Comparison of ENCODE assay signal across 8 cellular contexts in genomic region chr2:24835411-24835810, GRCh38. TPM values are rescaled to one million over a fixed set of nuclear protein-coding genes. Genes with fewer than 3 reads are reported as not detected.
DNase-seq lines count a peak whose midpoint lies in the region; TF ChIP-seq lines count a peak whose summit lies in the region.
"Not testable (repeated sequence)": the region's sequence is repeated elsewhere in the genome, so short reads cannot be mapped to it uniquely, and the experiment has no call there.

No MANE protein-coding gene starts in this region.

- not testable (repeated sequence) for H3K4me1 ChIP-seq in SK-N-SH (ENCODE audit: control insufficient read depth in 1 of 2, insufficient read depth in 2 of 2, low read depth in 1 of 2, low read length in 1 of 2); osteoblast (ENCODE audit: insufficient read depth, low read length)

- DNase-seq in AG20443 (ENCODE audit: low spot score): peak; percentile 58
- DNase-seq in HCEC 1CT: peak; percentile 50
- DNase-seq in MG63: peak; percentile 38
- DNase-seq in SK-N-SH: not testable (repeated sequence)
- DNase-seq in astrocyte of the spinal cord (ENCODE audit: low read depth, low spot score): peak; percentile 33
- DNase-seq in epithelial cell of prostate (ENCODE audit: low read depth, low spot score): peak; percentile 29
- DNase-seq in islet precursor cell: peak; percentile 71
- DNase-seq in osteoblast (ENCODE audit: insufficient read length, low spot score, missing footprints): peak; percentile 98

- H3K27ac ChIP-seq in SK-N-SH (ENCODE audit: low read depth in 2 of 2, low read length in 1 of 2); epithelial cell of prostate: not testable (repeated sequence)
- peak overlapping the region; percentile 23 for H3K27ac ChIP-seq in osteoblast (ENCODE audit: low read depth, low read length)

- not testable (repeated sequence) for TF ChIP-seq CTCF in SK-N-SH (IDR thresholded peaks at IDR 0.05); astrocyte of the spinal cord (IDR thresholded peaks at IDR 0.05; ENCODE audit: low read depth, low read length); osteoblast (IDR thresholded peaks at IDR 0.05; ENCODE audit: extremely low read depth, low read depth, low read length)

- not testable (repeated sequence) for H4K20me1 ChIP-seq in SK-N-SH (ENCODE audit: insufficient read depth); osteoblast (ENCODE audit: insufficient read depth, low read length)

- H3K9me2 ChIP-seq in SK-N-SH: not testable (repeated sequence)

- CTCF ChIA-PET in SK-N-SH (lab: Yijun Ruan, JAX): interaction anchor here (0.5 to 16.7 kb wide), 4 partner anchors 9 to 1092 kb away, joined by 3 to 269 read pairs (median 24); no protein-coding TSS in a partner anchor

- H3K4me3 ChIP-seq in MG63; SK-N-SH (ENCODE audit: low read depth in 2 of 2, low read length in 1 of 2); astrocyte of the spinal cord (ENCODE audit: low read depth, low read length); osteoblast (ENCODE audit: insufficient read depth, low read length): not testable (repeated sequence)

- not testable (repeated sequence) for TF ChIP-seq RAD21 in SK-N-SH (IDR thresholded peaks at IDR 0.05; ENCODE audit: low read length)

- TF ChIP-seq EP300 in SK-N-SH (IDR thresholded peaks at IDR 0.05; ENCODE audit: borderline replicate concordance in 1 of 2, low read depth in 1 of 2, low read length in 1 of 2): not testable (repeated sequence)

- in situ Hi-C loops in astrocyte of the spinal cord (cut with HindIII; ENCODE audit: low sequenced_read_pairs): not testable (repeated sequence)

- H3K4me2 ChIP-seq in SK-N-SH; osteoblast (ENCODE audit: insufficient read depth, low read length): not testable (repeated sequence)

- H3K27me3 ChIP-seq in MG63; SK-N-SH (ENCODE audit: insufficient read depth); osteoblast (ENCODE audit: insufficient read depth, low read length): not testable (repeated sequence)

- H2AFZ ChIP-seq in SK-N-SH (ENCODE audit: low read depth); osteoblast (ENCODE audit: low read length): not testable (repeated sequence)

- not testable (repeated sequence) for H3F3A ChIP-seq in SK-N-SH (replicated peaks; ENCODE audit: insufficient read depth)

- H3K9me3 ChIP-seq in MG63; SK-N-SH; osteoblast (ENCODE audit: low read depth, low read length): not testable (repeated sequence)

- POLR2A ChIA-PET in SK-N-SH (lab: Yijun Ruan, JAX): not testable (repeated sequence)

- H3K36me3 ChIP-seq in MG63; SK-N-SH (replicated peaks in 1 of 2; ENCODE audit: control insufficient read depth in 1 of 2, insufficient read depth in 2 of 2, low read length in 1 of 2); osteoblast (ENCODE audit: insufficient read depth, low read length): not testable (repeated sequence)

- not testable (repeated sequence) for H3K9ac ChIP-seq in SK-N-SH

- not testable (repeated sequence) for H3K79me2 ChIP-seq in SK-N-SH (ENCODE audit: insufficient read depth); osteoblast (ENCODE audit: insufficient read depth, low read length)

- 55% methylated on average over 8 of the region's 8 CpGs for WGBS in SK-N-SH (ENCODE audit: low lambda C conversion rate)

TF ChIP-seq in SK-N-SH, 30 proteins besides CTCF, POLR2A, EP300 and RAD21:
- TF ChIP-seq FOSL2 (IDR thresholded peaks at IDR 0.05; ENCODE audit: borderline replicate concordance, low read depth): peak; percentile 25; the same call in 1 of the 2 replicates

RNA-seq across cellular contexts. Expression of gene CENPO, which starts 42.2 kb away (rescaled TPM):
- total RNA-seq in MG63 (2014; rRNA removed; shearing (Covaris generic); ENCODE audit: low replicate concordance): 18.3 and 25.5 TPM in 2 replicates
- 18.3 and 22.5 TPM in 2 replicates for polyA plus RNA-seq in SK-N-SH (2012; rRNA removed)
- 10.7 and 15.0 TPM in 2 replicates for polyA plus RNA-seq in SK-N-SH (2012; cell fraction: cytosol; rRNA removed)
- polyA plus RNA-seq in SK-N-SH (2012; cell fraction: nucleus; rRNA removed): 30.2 and 35.8 TPM in 2 replicates
- 8.0 and 9.1 TPM in 2 replicates for total RNA-seq in osteoblast

RNA-seq across cellular contexts. Expression of gene PTRHD1, which starts 42.2 kb away (rescaled TPM):
- total RNA-seq in MG63 (2014; rRNA removed; shearing (Covaris generic); ENCODE audit: low replicate concordance): 28.6 and 32.1 TPM in 2 replicates
- 65.6 and 74.4 TPM in 2 replicates for polyA plus RNA-seq in SK-N-SH (2012; rRNA removed)
- 48.7 and 60.6 TPM in 2 replicates for polyA plus RNA-seq in SK-N-SH (2012; cell fraction: cytosol; rRNA removed)
- 20.7 and 40.3 TPM in 2 replicates for polyA plus RNA-seq in SK-N-SH (2012; cell fraction: nucleus; rRNA removed)
- total RNA-seq in osteoblast: 21.5 and 25.0 TPM in 2 replicates
